Comparison of ENCODE assay signal across 36 cellular contexts in genomic region chr12:44795970-44796369, GRCh38.
"Had no signal": no experiment of that assay in that cellular context is flagged by ENCODE, and none has a peak within 500 bp of the region (broad histone marks: within the 10 kb centered on the region; RNA-seq: fewer than 3 reads in every experiment).

No MANE protein-coding gene starts in this region.

- H3K27me3 ChIP-seq: adrenal gland, body of pancreas, brain microvascular endothelial cell, breast epithelium had no signal

- H3K4me3 Mint-ChIP-seq: activated B cell treated with CpG ODN at 0.5 μM for 24 hours; activated CD4-positive, alpha-beta memory T cell treated with anti-CD3 and anti-CD28 coated beads for 36 hours; activated CD4-positive, alpha-beta T cell treated with anti-CD3 and anti-CD28 coated beads, Interleukin-2, amount 10 ng/mL, durations not matched to agents 24 days and 14 days; activated CD8-positive, alpha-beta T cell treated with anti-CD3 and anti-CD28 coated beads for 36 hours; activated naive CD4-positive, alpha-beta T cell treated with anti-CD3 and anti-CD28 coated beads for 36 hours; activated naive CD8-positive, alpha-beta T cell treated with anti-CD3 and anti-CD28 coated beads for 36 hours; activated T-cell treated with anti-CD3 and anti-CD28 coated beads, Interleukin-2, amount 50 U/mL, for 4 hours; activated T-cell treated with anti-CD3 and anti-CD28 coated beads, Interleukin-2, amount 50 U/mL, for 72 hours; activated T-helper 1 cell treated with anti-CD3 and anti-CD28 coated beads, Interleukin-12 subunit alpha, Interleukin-12 subunit beta, Interleukin-2, Interleukin-4 antibody, amounts not matched to agents 30 ng/mL and 10 ng/mL and 1 ng/mL, durations not matched to agents 14 hours and 24 hours and 36 hours; activated T-helper 17 cell treated with anti-CD3 and anti-CD28 coated beads, Interleukin-2, amount 50 U/mL, for 72 hours; T-helper 1 cell treated with Interleukin-12 subunit alpha and Interleukin-12 subunit beta and Interleukin-4 antibody, amounts not matched to agents 30 μg/mL and 1 μg/mL, for 36 hours; T-helper 2 cell treated with Interferon-gamma antibody and Interleukin-4, amounts not matched to agents 5 μg/mL and 100 μg/mL, for 36 hours had no signal

- ATAC-seq: activated CD8-positive, alpha-beta T cell treated with anti-CD3 and anti-CD28 coated beads for 36 hours; activated naive CD4-positive, alpha-beta T cell treated with anti-CD3 and anti-CD28 coated beads, Interleukin-2, amount 50 U/mL, for 72 hours; activated T-cell treated with anti-CD3 and anti-CD28 coated beads, Interleukin-2, amount 50 U/mL, for 4 hours; activated T-cell treated with anti-CD3 and anti-CD28 coated beads, Interleukin-2, amount 50 U/mL, for 72 hours; activated T-helper 17 cell treated with anti-CD3 and anti-CD28 coated beads, Interleukin-2, amount 50 U/mL, for 72 hours; body of pancreas had no signal

- H3K36me3 ChIP-seq: adrenal gland, brain microvascular endothelial cell, breast epithelium had no signal

- H3K27ac Mint-ChIP-seq: activated B cell treated with CpG ODN at 0.5 μM for 24 hours; activated CD4-positive, alpha-beta memory T cell treated with anti-CD3 and anti-CD28 coated beads for 36 hours; activated CD4-positive, alpha-beta T cell treated with anti-CD3 and anti-CD28 coated beads, Interleukin-2, amount 10 ng/mL, durations not matched to agents 24 days and 14 days; activated CD8-positive, alpha-beta T cell treated with anti-CD3 and anti-CD28 coated beads for 36 hours; activated naive CD4-positive, alpha-beta T cell treated with anti-CD3 and anti-CD28 coated beads for 36 hours; activated naive CD4-positive, alpha-beta T cell treated with anti-CD3 and anti-CD28 coated beads, Interleukin-2, amount 50 U/mL, for 72 hours; activated naive CD8-positive, alpha-beta T cell treated with anti-CD3 and anti-CD28 coated beads for 36 hours; activated T-cell treated with anti-CD3 and anti-CD28 coated beads, Interleukin-2, amount 50 U/mL, for 72 hours; activated T-helper 1 cell treated with anti-CD3 and anti-CD28 coated beads, Interleukin-12 subunit alpha, Interleukin-12 subunit beta, Interleukin-2, Interleukin-4 antibody, amounts not matched to agents 30 ng/mL and 10 ng/mL and 1 ng/mL, durations not matched to agents 14 hours and 24 hours and 36 hours; activated T-helper 17 cell treated with anti-CD3 and anti-CD28 coated beads, Interleukin-2, amount 50 U/mL, for 72 hours; T-helper 1 cell treated with Interleukin-12 subunit alpha and Interleukin-12 subunit beta and Interleukin-4 antibody, amounts not matched to agents 30 μg/mL and 1 μg/mL, for 36 hours; T-helper 2 cell treated with Interferon-gamma antibody and Interleukin-4, amounts not matched to agents 5 μg/mL and 100 μg/mL, for 36 hours had no signal

- H3K4me3 ChIP-seq: adrenal gland, body of pancreas, breast epithelium had no signal

- H3K27ac ChIP-seq: adrenal gland, body of pancreas, brain microvascular endothelial cell, breast epithelium, VCaP had no signal

- H3K9me3 ChIP-seq: adrenal gland, body of pancreas, breast epithelium had no signal

- H3K27me3 Mint-ChIP-seq: activated CD4-positive, alpha-beta memory T cell treated with anti-CD3 and anti-CD28 coated beads for 36 hours; activated CD4-positive, alpha-beta T cell treated with anti-CD3 and anti-CD28 coated beads, Interleukin-2, amount 10 ng/mL, durations not matched to agents 24 days and 14 days; activated CD8-positive, alpha-beta T cell treated with anti-CD3 and anti-CD28 coated beads for 36 hours; activated naive CD8-positive, alpha-beta T cell treated with anti-CD3 and anti-CD28 coated beads for 36 hours; activated T-helper 17 cell treated with anti-CD3 and anti-CD28 coated beads, Interleukin-2, amount 50 U/mL, for 72 hours had no signal

- H3K4me1 ChIP-seq: adrenal gland, body of pancreas, breast epithelium had no signal

- FAIRE-seq: astrocyte, TTC549 had no signal

- DNase-seq: activated B cell treated with CpG ODN at 0.5 μM for 24 hours; activated CD4-positive, alpha-beta memory T cell treated with anti-CD3 and anti-CD28 coated beads for 36 hours; activated CD4-positive, alpha-beta T cell treated with anti-CD3 and anti-CD28 coated beads for 4 hours; activated CD4-positive, alpha-beta T cell treated with anti-CD3 and anti-CD28 coated beads, Interleukin-2, amount 10 ng/mL, durations not matched to agents 24 days and 14 days; activated CD4-positive, alpha-beta T cell treated with anti-CD3 and anti-CD28 coated beads, Interleukin-2, amount 50 U/mL, for 1 hour; activated CD4-positive, alpha-beta T cell treated with anti-CD3 and anti-CD28 coated beads, Interleukin-2, amount 50 U/mL, for 4 hours; activated CD4-positive, CD25-positive, alpha-beta regulatory T cell treated with anti-CD3 and anti-CD28 coated beads, Interleukin-2, amount 50 U/mL, for 72 hours; activated CD8-positive, alpha-beta memory T cell treated with anti-CD3 and anti-CD28 coated beads, Interleukin-2, amount 50 U/mL, for 4 hours; activated CD8-positive, alpha-beta T cell treated with anti-CD3 and anti-CD28 coated beads for 36 hours; activated effector memory CD4-positive, alpha-beta T cell treated with anti-CD3 and anti-CD28 coated beads, Interleukin-2, amount 50 U/mL, for 16 hours; activated gamma-delta T cell treated with Interleukin-2 at 50 U/mL for 16 hours; activated naive CD4-positive, alpha-beta T cell; activated naive CD4-positive, alpha-beta T cell treated with anti-CD3 and anti-CD28 coated beads for 36 hours; activated naive CD4-positive, alpha-beta T cell treated with anti-CD3 and anti-CD28 coated beads, Interleukin-2, amount 50 U/mL, for 16 hours; activated naive CD8-positive, alpha-beta T cell treated with anti-CD3 and anti-CD28 coated beads for 36 hours; activated T-cell treated with anti-CD3 and anti-CD28 coated beads for 4 hours; activated T-cell treated with anti-CD3 and anti-CD28 coated beads, Interleukin-2, amount 50 U/mL, for 1 hour; activated T-cell treated with anti-CD3 and anti-CD28 coated beads, Interleukin-2, amount 50 U/mL, for 4 hours; activated T-cell treated with anti-CD3 and anti-CD28 coated beads, Interleukin-2, amount 50 U/mL, for 72 hours; adrenal gland; amniotic stem cell; aorta; body of pancreas; brain microvascular endothelial cell; central memory CD4-positive, alpha-beta T cell; T-helper 2 cell; T-helper 9 cell had no signal

- H3K4me1 Mint-ChIP-seq: activated B cell treated with CpG ODN at 0.5 μM for 24 hours; activated CD4-positive, alpha-beta T cell treated with anti-CD3 and anti-CD28 coated beads, Interleukin-2, amount 10 ng/mL, durations not matched to agents 24 days and 14 days had no signal

- H3K9me3 Mint-ChIP-seq: activated CD4-positive, alpha-beta memory T cell treated with anti-CD3 and anti-CD28 coated beads for 36 hours; activated CD4-positive, alpha-beta T cell treated with anti-CD3 and anti-CD28 coated beads, Interleukin-2, amount 10 ng/mL, durations not matched to agents 24 days and 14 days; activated T-cell treated with anti-CD3 and anti-CD28 coated beads, Interleukin-2, amount 50 U/mL, for 4 hours; activated T-helper 1 cell treated with anti-CD3 and anti-CD28 coated beads, Interleukin-12 subunit alpha, Interleukin-12 subunit beta, Interleukin-2, Interleukin-4 antibody, amounts not matched to agents 30 ng/mL and 10 ng/mL and 1 ng/mL, durations not matched to agents 14 hours and 24 hours and 36 hours; T-helper 1 cell treated with Interleukin-12 subunit alpha and Interleukin-12 subunit beta and Interleukin-4 antibody, amounts not matched to agents 30 μg/mL and 1 μg/mL, for 36 hours; T-helper 2 cell treated with Interferon-gamma antibody and Interleukin-4, amounts not matched to agents 5 μg/mL and 100 μg/mL, for 36 hours had no signal
